ENCODE assay signal across 1 cellular context in the genomic region with DNA sequence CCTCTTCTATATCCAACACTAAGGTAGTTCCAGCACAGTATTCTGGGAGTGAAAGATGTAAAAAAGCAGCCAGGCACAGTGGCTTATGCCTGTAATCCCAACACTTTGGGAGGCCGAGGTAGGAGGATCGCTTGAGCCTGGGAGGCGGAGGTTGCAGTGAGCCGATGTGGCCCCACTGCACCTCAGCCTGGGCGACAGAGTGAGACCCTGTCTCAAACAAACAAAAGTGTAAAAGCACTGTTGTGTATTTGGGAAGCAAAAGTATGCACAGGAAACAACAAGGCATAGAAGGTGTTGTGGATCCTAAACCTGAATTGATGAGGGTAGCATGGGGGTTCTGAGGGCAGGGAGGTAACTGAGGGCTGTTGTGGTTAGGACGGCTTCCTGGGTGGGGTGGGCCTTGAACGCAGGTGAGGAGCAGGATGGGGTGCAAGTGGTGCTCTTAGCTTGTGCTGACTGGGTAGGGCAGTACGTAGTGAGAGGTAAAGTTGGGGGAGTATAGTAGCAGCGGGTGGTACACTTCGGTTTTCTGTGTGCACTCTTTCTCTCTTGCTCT.
TF ChIP-seq lines count a peak whose summit lies in the region.

No MANE protein-coding gene starts in this region.

TF ChIP-seq in K562, 482 proteins besides CTCF, POLR2A, EP300 and RAD21 (continued from another document):
- TF ChIP-seq, protein P1, sequence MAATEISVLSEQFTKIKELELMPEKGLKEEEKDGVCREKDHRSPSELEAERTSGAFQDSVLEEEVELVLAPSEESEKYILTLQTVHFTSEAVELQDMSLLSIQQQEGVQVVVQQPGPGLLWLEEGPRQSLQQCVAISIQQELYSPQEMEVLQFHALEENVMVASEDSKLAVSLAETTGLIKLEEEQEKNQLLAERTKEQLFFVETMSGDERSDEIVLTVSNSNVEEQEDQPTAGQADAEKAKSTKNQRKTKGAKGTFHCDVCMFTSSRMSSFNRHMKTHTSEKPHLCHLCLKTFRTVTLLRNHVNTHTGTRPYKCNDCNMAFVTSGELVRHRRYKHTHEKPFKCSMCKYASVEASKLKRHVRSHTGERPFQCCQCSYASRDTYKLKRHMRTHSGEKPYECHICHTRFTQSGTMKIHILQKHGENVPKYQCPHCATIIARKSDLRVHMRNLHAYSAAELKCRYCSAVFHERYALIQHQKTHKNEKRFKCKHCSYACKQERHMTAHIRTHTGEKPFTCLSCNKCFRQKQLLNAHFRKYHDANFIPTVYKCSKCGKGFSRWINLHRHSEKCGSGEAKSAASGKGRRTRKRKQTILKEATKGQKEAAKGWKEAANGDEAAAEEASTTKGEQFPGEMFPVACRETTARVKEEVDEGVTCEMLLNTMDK (IDR thresholded peaks at IDR 0.05; ENCODE audit: borderline replicate concordance, insufficient read depth, low read depth, low read length, poor library complexity, severe bottlenecking) = no peak
- TF ChIP-seq HCFC1 (IDR thresholded peaks at IDR 0.05; ENCODE audit: low read depth, low read length) (no peak), ZNF175 (CRISPR knock-in tag; IDR thresholded peaks at IDR 0.05; ENCODE audit: low read depth) (no peak), ZNF561 (CRISPR knock-in tag; conservative IDR thresholded peaks at IDR 0.05) (no peak), MED1 (CRISPR knock-in tag; IDR thresholded peaks at IDR 0.05; ENCODE audit: borderline replicate concordance) (no peak), NFRKB (IDR thresholded peaks at IDR 0.05; ENCODE audit: low read depth) (no peak), XRCC3 (IDR thresholded peaks at IDR 0.05) (no peak), STAT5A (IDR thresholded peaks at IDR 0.05; ENCODE audit: borderline replicate concordance, low read length) (no peak), PTBP1 (IDR thresholded peaks at IDR 0.05; ENCODE audit: low read depth, low read length) (no peak), SIRT6 (IDR thresholded peaks at IDR 0.05; ENCODE audit: low read depth, low read length) (no peak)
- TF ChIP-seq, protein P2, sequence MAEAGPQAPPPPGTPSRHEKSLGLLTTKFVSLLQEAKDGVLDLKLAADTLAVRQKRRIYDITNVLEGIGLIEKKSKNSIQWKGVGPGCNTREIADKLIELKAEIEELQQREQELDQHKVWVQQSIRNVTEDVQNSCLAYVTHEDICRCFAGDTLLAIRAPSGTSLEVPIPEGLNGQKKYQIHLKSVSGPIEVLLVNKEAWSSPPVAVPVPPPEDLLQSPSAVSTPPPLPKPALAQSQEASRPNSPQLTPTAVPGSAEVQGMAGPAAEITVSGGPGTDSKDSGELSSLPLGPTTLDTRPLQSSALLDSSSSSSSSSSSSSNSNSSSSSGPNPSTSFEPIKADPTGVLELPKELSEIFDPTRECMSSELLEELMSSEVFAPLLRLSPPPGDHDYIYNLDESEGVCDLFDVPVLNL (CRISPR knock-in tag; IDR thresholded peaks at IDR 0.05; ENCODE audit: low read depth) = no peak
TF ChIP-seq in K562: peak in this region for 0.
